ENCODE assay signal across 8 cellular contexts in genomic region chr11:61679893-61680621, GRCh38. TPM values are rescaled to one million over a fixed set of nuclear protein-coding genes. Genes with fewer than 3 reads are reported as not detected.
A peak's percentile ranks its signal among the peaks of the same experiment; 100 is the strongest.
DNase-seq lines count a peak whose midpoint lies in the region; ATAC-seq, FAIRE-seq and TF ChIP-seq lines count a peak whose summit lies in the region.

Gene DAGLA (plus strand): TSS chr11:61680391. CDS start chr11:61720156, 39,765 bp downstream.

- no peaks in the 10 kb centered on the region for H3K36me3 ChIP-seq in ACC112 (ENCODE audit: insufficient read depth, low read length)
- no peaks in the 10 kb centered on the region for H3K36me3 ChIP-seq in bronchial epithelial cell (ENCODE audit: control insufficient read depth, insufficient read depth, low read length)

- H3K79me2 ChIP-seq in ACC112 (ENCODE audit: control insufficient read depth, insufficient read depth, low read length, unreplicated experiment): no peaks in the 10 kb centered on the region

- DNase-seq in NCI-H1105 (lab: John Stamatoyannopoulos, UW) (peak; percentile 69), bronchial epithelial cell (ENCODE audit: low read depth) (no peak), iris pigment epithelial cell (ENCODE audit: low read depth) (peak; percentile 28)
- DNase-seq in stimulated activated CD4-positive, alpha-beta T cell treated with anti-CD3 and anti-CD28 coated beads, Interleukin-12 subunit alpha, Interleukin-12 subunit beta, amount 100 ng/mL, for 48 hours (ENCODE audit: low read depth in 2 of 3, low spot score in 1 of 3): peak; percentile 50 to 66 (median 66)

- peak; percentile 83 for TF ChIP-seq CTCF in WI38 (IDR thresholded peaks at IDR 0.05; ENCODE audit: low read depth, low read length)
- peak; percentile 91 for TF ChIP-seq CTCF in bronchial epithelial cell (IDR thresholded peaks at IDR 0.05; ENCODE audit: insufficient read depth, low read length, severe bottlenecking)

- no peak for FAIRE-seq in bronchial epithelial cell (lab: Jason Lieb, UNC)

- H2AFZ ChIP-seq in ACC112 (ENCODE audit: low read length, unreplicated experiment): peak within 1 kb of the TSS; percentile 55

- peaks cover 21% of the 10 kb centered on the region for H3K27me3 ChIP-seq in ACC112 (ENCODE audit: insufficient read depth, low read length)
- H3K27me3 ChIP-seq in bronchial epithelial cell (ENCODE audit: control insufficient read depth, insufficient read depth, low read length): peaks cover 32% of the 10 kb centered on the region

- H3K4me1 ChIP-seq in ACC112 (ENCODE audit: control insufficient read depth, insufficient read depth, low read length, unreplicated experiment): peaks cover 15% of the 10 kb centered on the region

- H3K4me3 ChIP-seq in ACC112 (ENCODE audit: low read depth, low read length) (peak within 1 kb of the TSS; percentile 88), WI38 (ENCODE audit: low read depth, low read length) (peak within 1 kb of the TSS; percentile 40), bronchial epithelial cell (ENCODE audit: low read depth, low read length) (peak within 1 kb of the TSS; percentile 33)

- ATAC-seq in GM18907 (IDR thresholded peaks at IDR 0.05; ENCODE audit: unreplicated experiment) (peak; percentile 69), HG03045 (IDR thresholded peaks at IDR 0.05; ENCODE audit: unreplicated experiment) (no peak)

- no peak within 1 kb of the TSS for H3K27ac ChIP-seq in ACC112 (ENCODE audit: low read depth, low read length)

RNA-seq across cellular contexts. Expression of gene DAGLA, which starts in this region (rescaled TPM):
- total RNA-seq in bronchial epithelial cell: under 0.01 and 0.13 TPM in 2 replicates

Comparison
In these comparisons a context has a peak if more than half of its experiments do, and no peak if none do; other contexts are left out.
1. H3K4me3 ChIP-seq: peak in every context shown above with its lines; median percentile 88 in ACC112; 40 in WI38; 33 in bronchial epithelial cell.